Comparison of ENCODE assay signal across 27 cellular contexts in genomic region chr3:116981088-116981487, GRCh38.
"Had no signal": no experiment of that assay in that cellular context is flagged by ENCODE, and none has a peak within 500 bp of the region (broad histone marks: within the 10 kb centered on the region; RNA-seq: fewer than 3 reads in every experiment).

No MANE protein-coding gene starts in this region.

- H3K27ac Mint-ChIP-seq: nephron; neural progenitor cell; progenitor cell of endocrine pancreas; stimulated activated effector memory CD8-positive, alpha-beta T cell treated with anti-CD3 and anti-CD28 coated beads, Interleukin-12 subunit alpha, Interleukin-12 subunit beta, amount 100 ng/mL, for 72 hours; stimulated activated naive B cell treated with anti-CD40 and anti-IgM and Interleukin-4, amounts not matched to agents 10 μg/mL and 1 μg/mL and 100 μg/mL, for 72 hours; stimulated activated naive CD8-positive, alpha-beta T cell treated with anti-CD3 and anti-CD28 coated beads, Interleukin-15, Interleukin-2, amounts not matched to agents 100 ng/mL and 50 ng/mL, for 24 hours had no signal

- H3K4me1 ChIP-seq: parathyroid adenoma, psoas muscle, right lobe of liver, sigmoid colon, stomach, thyroid gland, tibial nerve, upper lobe of left lung, vagina had no signal

- H3K36me3 ChIP-seq: neural progenitor cell, ovary, right lobe of liver, sigmoid colon, stomach, thoracic aorta, thyroid gland, tibial nerve, upper lobe of left lung, vagina had no signal

- H3K4me1 Mint-ChIP-seq: nephron; neural progenitor cell; stimulated activated effector memory CD8-positive, alpha-beta T cell treated with anti-CD3 and anti-CD28 coated beads, Interleukin-12 subunit alpha, Interleukin-12 subunit beta, amount 100 ng/mL, for 72 hours; stimulated activated naive B cell treated with anti-CD40 and anti-IgM and Interleukin-4, amounts not matched to agents 10 μg/mL and 1 μg/mL and 100 μg/mL, for 72 hours had no signal

- H3K4me3 ChIP-seq: neural progenitor cell, ovary, psoas muscle, right lobe of liver, sigmoid colon, stomach, thoracic aorta, thyroid gland, tibial nerve, upper lobe of left lung, vagina had no signal

- ATAC-seq: psoas muscle; right cardiac atrium; right lobe of liver; stimulated activated effector memory CD8-positive, alpha-beta T cell treated with anti-CD3 and anti-CD28 coated beads, Interleukin-12 subunit alpha, Interleukin-12 subunit beta, amount 100 ng/mL, for 72 hours; stimulated activated naive B cell treated with anti-CD40 and anti-IgM and Interleukin-4, amounts not matched to agents 10 μg/mL and 1 μg/mL and 100 μg/mL, for 72 hours had no signal

- H3K27ac ChIP-seq: neural progenitor cell, ovary, parathyroid adenoma, psoas muscle, right lobe of liver, sigmoid colon, stomach, thoracic aorta, thyroid gland, tibial nerve, upper lobe of left lung, vagina had no signal

- H3K79me2 ChIP-seq: parathyroid adenoma had no signal

- H3K27me3 Mint-ChIP-seq: progenitor cell of endocrine pancreas; stimulated activated naive B cell treated with anti-CD40 and anti-IgM and Interleukin-4, amounts not matched to agents 10 μg/mL and 1 μg/mL and 100 μg/mL, for 72 hours; stimulated activated naive CD8-positive, alpha-beta T cell treated with anti-CD3 and anti-CD28 coated beads, Interleukin-15, Interleukin-2, amounts not matched to agents 100 ng/mL and 50 ng/mL, for 24 hours had no signal

- DNase-seq: occipital lobe; ovary; posterior cingulate gyrus; psoas muscle; right cardiac atrium; right lobe of liver; sigmoid colon; small intestine; stimulated activated CD4-positive, alpha-beta T cell treated with anti-CD3 and anti-CD28 coated beads, Interleukin-15, amount 100 ng/mL, for 24 hours; stimulated activated CD4-positive, alpha-beta T cell treated with anti-CD3 and anti-CD28 coated beads, Interleukin-2, amount 100 ng/mL, for 24 hours; stimulated activated CD4-positive, alpha-beta T cell treated with anti-CD3 and anti-CD28 coated beads, Interleukin-2, amount 100 ng/mL, for 48 hours; stimulated activated CD4-positive, alpha-beta T cell treated with anti-CD3 and anti-CD28 coated beads, Interleukin-4, amount 100 ng/mL, for 24 hours; stimulated activated naive B cell treated with anti-CD40 and anti-IgM and Interleukin-4, amounts not matched to agents 10 μg/mL and 1 μg/mL and 100 μg/mL, for 72 hours; stimulated activated naive CD4-positive, alpha-beta T cell treated with Interleukin-2 at 50 U/mL for 16 hours; stomach; thyroid gland; trophoblast cell; upper lobe of left lung had no signal

- H3K9me3 ChIP-seq: ovary, right lobe of liver, sigmoid colon, stomach, thoracic aorta, thyroid gland, tibial nerve, upper lobe of left lung, vagina had no signal

- H3K9ac ChIP-seq: neural progenitor cell, parathyroid adenoma had no signal

- H2AFZ ChIP-seq: neural progenitor cell, parathyroid adenoma had no signal

- H3K4me3 Mint-ChIP-seq: nephron; neural progenitor cell; stimulated activated effector memory CD8-positive, alpha-beta T cell treated with anti-CD3 and anti-CD28 coated beads, Interleukin-12 subunit alpha, Interleukin-12 subunit beta, amount 100 ng/mL, for 72 hours; stimulated activated naive B cell treated with anti-CD40 and anti-IgM and Interleukin-4, amounts not matched to agents 10 μg/mL and 1 μg/mL and 100 μg/mL, for 72 hours; stimulated activated naive CD8-positive, alpha-beta T cell treated with anti-CD3 and anti-CD28 coated beads, Interleukin-15, Interleukin-2, amounts not matched to agents 100 ng/mL and 50 ng/mL, for 24 hours had no signal

- H3K4me2 ChIP-seq: neural progenitor cell had no signal

- H3K9me3 Mint-ChIP-seq: stimulated activated naive CD8-positive, alpha-beta T cell treated with anti-CD3 and anti-CD28 coated beads, Interleukin-15, Interleukin-2, amounts not matched to agents 100 ng/mL and 50 ng/mL, for 24 hours had no signal

- H3K36me3 Mint-ChIP-seq: stimulated activated effector memory CD8-positive, alpha-beta T cell treated with anti-CD3 and anti-CD28 coated beads, Interleukin-12 subunit alpha, Interleukin-12 subunit beta, amount 100 ng/mL, for 72 hours; stimulated activated naive B cell treated with anti-CD40 and anti-IgM and Interleukin-4, amounts not matched to agents 10 μg/mL and 1 μg/mL and 100 μg/mL, for 72 hours had no signal

- H3K27me3 ChIP-seq: neural progenitor cell, ovary, right lobe of liver, sigmoid colon, stomach, thyroid gland, tibial nerve, upper lobe of left lung, vagina had no signal
